In the genomic region with DNA sequence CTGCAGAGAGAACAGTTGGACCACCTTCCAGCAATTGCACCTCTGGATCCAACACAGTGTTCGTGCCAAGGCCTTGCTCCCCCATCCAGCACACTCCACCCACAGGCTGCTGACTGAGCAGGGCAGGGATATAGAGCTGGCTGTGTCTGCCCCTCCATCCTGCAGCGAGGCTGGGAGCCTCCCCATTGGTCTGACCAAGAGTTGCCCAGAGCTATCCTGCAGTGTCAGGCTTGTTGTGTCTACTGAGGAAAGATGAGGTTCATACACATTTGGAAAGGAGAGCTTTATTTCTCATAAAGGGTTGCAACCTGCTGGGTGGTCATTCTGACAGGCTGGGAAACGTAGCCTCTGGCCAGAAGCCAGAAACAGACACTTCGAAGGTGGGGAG, we compare ENCODE assay signal across 11 cellular contexts. TPM values are rescaled to one million over a fixed set of nuclear protein-coding genes. Genes with fewer than 3 reads are reported as not detected.
DNase-seq lines count a peak whose midpoint lies in the region; ATAC-seq and TF ChIP-seq lines count a peak whose summit lies in the region.
"Had no signal": no experiment of that assay in that cellular context is flagged by ENCODE, and none has a peak within 500 bp of the region (broad histone marks: within the 10 kb centered on the region; RNA-seq: fewer than 3 reads in every experiment).

No MANE protein-coding gene starts in this region.

- H3K27ac ChIP-seq in SU-DHL-6 (ENCODE audit: low read depth, low read length) (peak overlapping the region; percentile 91), right cardiac atrium (ENCODE audit: low read length) (peak overlapping the region; percentile 12)
- H3K27ac ChIP-seq: PC-9 had no signal

- H3K9me3 Mint-ChIP-seq in activated naive CD8-positive, alpha-beta T cell (ENCODE audit: low read depth), result no peaks in the 10 kb centered on the region
- peaks cover 2% of the 10 kb centered on the region for H3K9me3 Mint-ChIP-seq in activated naive CD8-positive, alpha-beta T cell treated with anti-CD3 and anti-CD28 coated beads for 36 hours
- no peaks in the 10 kb centered on the region for H3K9me3 Mint-ChIP-seq in type B pancreatic cell

- no peaks in the 10 kb centered on the region; the same call in 1 of the 2 replicates for H3K36me3 ChIP-seq in SU-DHL-6 (ENCODE audit: low read length)

- H3K4me3 ChIP-seq in SU-DHL-6 (ENCODE audit: insufficient read depth, low read length, poor library complexity, severe bottlenecking) (no peak overlapping the region), right cardiac atrium (ENCODE audit: low read length) (no peak overlapping the region)
- H3K4me3 ChIP-seq: PC-9 had no signal

- no peaks in the 10 kb centered on the region for H3K27me3 ChIP-seq in SU-DHL-6 (ENCODE audit: low read length)
- H3K27me3 ChIP-seq in right cardiac atrium (ENCODE audit: control insufficient read depth, insufficient read depth), result no peaks in the 10 kb centered on the region

- ATAC-seq in right cardiac atrium (peak; percentile 61 to 70), HG03469 (IDR thresholded peaks at IDR 0.05; ENCODE audit: unreplicated experiment) (no peak)

- H4K20me1 ChIP-seq in SU-DHL-6 (ENCODE audit: low read depth, low read length), result no peaks in the 10 kb centered on the region

- no peaks in the 10 kb centered on the region for H3K36me3 Mint-ChIP-seq in activated naive CD8-positive, alpha-beta T cell
- H3K36me3 Mint-ChIP-seq in activated naive CD8-positive, alpha-beta T cell treated with anti-CD3 and anti-CD28 coated beads for 36 hours, result peaks cover 2% of the 10 kb centered on the region
- no peaks in the 10 kb centered on the region for H3K36me3 Mint-ChIP-seq in type B pancreatic cell

- H3K4me1 Mint-ChIP-seq in activated naive CD8-positive, alpha-beta T cell (ENCODE audit: low read depth), result peaks cover 45% of the 10 kb centered on the region
- peaks cover 47% of the 10 kb centered on the region for H3K4me1 Mint-ChIP-seq in activated naive CD8-positive, alpha-beta T cell treated with anti-CD3 and anti-CD28 coated beads for 36 hours
- peaks cover 6% of the 10 kb centered on the region for H3K4me1 Mint-ChIP-seq in type B pancreatic cell (ENCODE audit: unreplicated experiment)

- TF ChIP-seq CTCF in SU-DHL-6 (IDR thresholded peaks at IDR 0.05; ENCODE audit: insufficient read depth, low read length, poor library complexity, severe bottlenecking), result no peak
- no peak for TF ChIP-seq CTCF in type B pancreatic cell (conservative IDR thresholded peaks at IDR 0.05)

- H3K27me3 Mint-ChIP-seq in activated naive CD8-positive, alpha-beta T cell, result no peaks in the 10 kb centered on the region
- no peaks in the 10 kb centered on the region for H3K27me3 Mint-ChIP-seq in activated naive CD8-positive, alpha-beta T cell treated with anti-CD3 and anti-CD28 coated beads for 36 hours
- no peaks in the 10 kb centered on the region for H3K27me3 Mint-ChIP-seq in type B pancreatic cell

- H3K27ac Mint-ChIP-seq in activated naive CD8-positive, alpha-beta T cell, result peak overlapping the region; percentile 50
- H3K27ac Mint-ChIP-seq in activated naive CD8-positive, alpha-beta T cell treated with anti-CD3 and anti-CD28 coated beads for 36 hours, result no peak overlapping the region
- peak overlapping the region; percentile 10 for H3K27ac Mint-ChIP-seq in type B pancreatic cell

- no peak overlapping the region for H2AFZ ChIP-seq in SU-DHL-6 (ENCODE audit: low read depth, low read length, severe bottlenecking)
- H2AFZ ChIP-seq: PC-9 had no signal

- no peaks in the 10 kb centered on the region for H3K9me2 ChIP-seq in SU-DHL-6 (replicated peaks; ENCODE audit: insufficient read depth, low read length)

- no peak for DNase-seq in activated naive CD8-positive, alpha-beta T cell treated with anti-CD3 and anti-CD28 coated beads for 36 hours
- DNase-seq in right cardiac atrium, result no peak
- no peak for DNase-seq in type B pancreatic cell (ENCODE audit: extremely low spot score, unreplicated experiment)
- no peak for DNase-seq in NCI-H2081 treated with DMSO at 0.1 percent for 48 hours (lab: John Stamatoyannopoulos, UW)
- no peak for DNase-seq in superior temporal gyrus (ENCODE audit: extremely low spot score)

- peak overlapping the region; percentile 40 for H3K9ac ChIP-seq in SU-DHL-6 (ENCODE audit: low read length)

- peaks cover 12% of the 10 kb centered on the region for H3K4me1 ChIP-seq in right cardiac atrium (ENCODE audit: control insufficient read depth, insufficient read depth, low read length)

- H3K9me3 ChIP-seq in SU-DHL-6 (ENCODE audit: insufficient read depth, low read length), result no peaks in the 10 kb centered on the region
- H3K9me3 ChIP-seq in right cardiac atrium (ENCODE audit: control insufficient read depth, low read length), result no peaks in the 10 kb centered on the region

- peak overlapping the region; percentile 52 for H3K4me2 ChIP-seq in SU-DHL-6 (ENCODE audit: low read depth, low read length, poor library complexity, severe bottlenecking)

- peaks cover 41% of the 10 kb centered on the region for H3F3A ChIP-seq in SU-DHL-6 (ENCODE audit: insufficient read depth)

- H3K4me3 Mint-ChIP-seq in activated naive CD8-positive, alpha-beta T cell, result no peak overlapping the region
- H3K4me3 Mint-ChIP-seq in activated naive CD8-positive, alpha-beta T cell treated with anti-CD3 and anti-CD28 coated beads for 36 hours, result no peak overlapping the region
- H3K4me3 Mint-ChIP-seq in type B pancreatic cell, result no peak overlapping the region

- WGBS in right cardiac atrium, result 22% methylated on average over 4 of the region's 4 CpGs

- intact Hi-C loops in right cardiac atrium (cut with DNase I), result loop anchor here in 1 of 4 donors (10.0 kb wide), 1 partner anchor 99 kb away; a partner anchor contains a TSS

- H3K79me2 ChIP-seq in SU-DHL-6 (ENCODE audit: insufficient read depth, low read length), result no peaks in the 10 kb centered on the region

RNA-seq across cellular contexts. Expression of a gene that starts 27.1 kb away (rescaled TPM):
- 10 to 100 TPM; 44.7 to 46.9 TPM for total RNA-seq in activated naive CD8-positive, alpha-beta T cell treated with anti-CD3 and anti-CD28 coated beads for 36 hours
- total RNA-seq in right cardiac atrium (1 to 10 TPM in 3 of 4 donors, under 1 TPM in 1; 0.81 to 2.9 (median 1.9) TPM), type B pancreatic cell (ENCODE audit: low replicate concordance) (not detected in 2 replicates)
- 1.1 TPM for polyA plus RNA-seq in right cardiac atrium
- total RNA-seq: epithelial cell of proximal tubule, PC-9, pulmonary artery endothelial cell had no signal

Comparison
In these comparisons a context has a peak if more than half of its experiments do, and no peak if none do; other contexts are left out.
1. RNA of a gene that starts 27.1 kb away (total RNA-seq): 44.7 to 46.9 TPM in activated naive CD8-positive, alpha-beta T cell treated with anti-CD3 and anti-CD28 coated beads for 36 hours; 0.81 to 2.9 TPM in right cardiac atrium and not detected in type B pancreatic cell; every median in the first group is over 10 times any median in the second.